Comparison of ENCODE assay signal across 8 cellular contexts in the genomic region with DNA sequence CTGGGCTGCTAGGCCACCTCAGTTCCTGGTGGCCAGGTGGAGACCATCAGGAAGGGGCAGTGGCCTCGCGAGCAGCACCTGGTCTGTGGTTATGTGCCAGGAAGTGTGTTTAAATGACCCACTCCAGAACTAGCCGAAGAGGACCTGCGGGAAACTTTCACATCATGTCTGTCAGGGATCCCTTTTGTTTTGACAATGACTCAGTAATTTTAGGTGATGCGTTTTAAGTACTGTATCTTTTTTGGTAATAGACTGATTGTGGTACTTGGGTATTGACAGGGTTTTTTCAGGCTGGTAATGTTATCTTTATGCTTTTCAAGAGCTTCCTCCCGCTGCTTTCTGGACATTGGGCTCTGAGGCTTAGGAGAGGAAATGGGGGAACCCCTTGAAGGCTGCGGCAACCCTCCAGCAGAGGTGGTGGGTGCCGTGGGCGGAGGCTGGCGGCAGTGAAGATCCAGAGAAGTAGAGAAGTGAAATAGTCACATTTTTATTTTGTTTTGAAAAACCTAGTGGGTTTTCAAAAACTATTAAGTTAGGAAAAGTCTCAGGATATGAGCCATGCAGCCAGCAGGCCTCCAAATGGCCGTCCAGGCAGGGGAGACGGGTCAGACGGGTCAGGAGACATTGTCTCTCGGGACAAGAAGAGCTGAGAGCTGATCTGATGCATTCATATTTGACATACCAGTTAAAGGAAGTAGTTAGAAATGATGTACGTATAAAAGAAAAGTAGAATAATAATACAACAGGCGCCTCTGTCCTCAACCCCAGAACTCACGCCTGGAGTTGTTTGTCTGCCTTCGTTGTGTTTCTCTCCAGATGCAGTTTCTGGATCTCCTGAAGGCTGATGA. TPM values are rescaled to one million over a fixed set of nuclear protein-coding genes. Genes with fewer than 3 reads are reported as not detected.
DNase-seq lines count a peak whose midpoint lies in the region; ATAC-seq and TF ChIP-seq lines count a peak whose summit lies in the region.
"Had no signal": no experiment of that assay in that cellular context is flagged by ENCODE, and none has a peak within 500 bp of the region (broad histone marks: within the 10 kb centered on the region; RNA-seq: fewer than 3 reads in every experiment).

No MANE protein-coding gene starts in this region.

- H3K4me3 ChIP-seq in upper lobe of right lung: no peak overlapping the region
- H3K4me3 ChIP-seq: pancreas had no signal

- no peaks in the 10 kb centered on the region for H3K27me3 ChIP-seq in upper lobe of right lung
- H3K27me3 ChIP-seq: pancreas had no signal

- H3K36me3 ChIP-seq in upper lobe of right lung: no peaks in the 10 kb centered on the region
- H3K36me3 ChIP-seq: pancreas had no signal

- intact Hi-C loops in upper lobe of right lung (cut with DNase I): no loop called here

- ATAC-seq in GM19035 (IDR thresholded peaks at IDR 0.05; ENCODE audit: unreplicated experiment) (peak; percentile 87), HG02943 (IDR thresholded peaks at IDR 0.05; ENCODE audit: low read depth, unreplicated experiment) (peak; percentile 65), upper lobe of right lung (peak; percentile 65)

- TF ChIP-seq CTCF in upper lobe of right lung (IDR thresholded peaks at IDR 0.05): no peak

- H3K4me1 ChIP-seq in upper lobe of right lung: peaks cover 42% of the 10 kb centered on the region

- no peaks in the 10 kb centered on the region for H3K9me3 ChIP-seq in upper lobe of right lung

- peak overlapping the region; percentile 33 for H3K27ac ChIP-seq in upper lobe of right lung
- H3K27ac ChIP-seq: pancreas had no signal

- DNase-seq in activated CD4-positive, alpha-beta T cell treated with anti-CD3 and anti-CD28 coated beads for 4 hours: peak; percentile 38 to 47
- peak; percentile 63 for DNase-seq in hepatic stellate cell (ENCODE audit: low spot score)
- peak; percentile 70 for DNase-seq in upper lobe of right lung
- DNase-seq in NK-92 treated with Interleukin-12 subunit alpha and Interleukin-12 subunit beta, amount 100 ng/mL, for 24 hours (lab: John Stamatoyannopoulos, UW): no peak
- DNase-seq in putamen (ENCODE audit: low spot score): no peak

RNA-seq across cellular contexts. Expression of gene PPP2R2D, which starts 27.7 kb away (rescaled TPM):
- total RNA-seq in upper lobe of right lung: 28.3 TPM

RNA-seq across cellular contexts. Expression of gene BNIP3, which starts 53.3 kb away (rescaled TPM):
- total RNA-seq in upper lobe of right lung: 38.2 TPM

Comparison
In these comparisons a context has a peak if more than half of its experiments do, and no peak if none do; other contexts are left out.
1. DNase-seq: peak in activated CD4-positive, alpha-beta T cell treated with anti-CD3 and anti-CD28 coated beads for 4 hours (2 of 2), hepatic stellate cell (single experiment) and upper lobe of right lung (single experiment); none in NK-92 treated with Interleukin-12 subunit alpha and Interleukin-12 subunit beta, amount 100 ng/mL, for 24 hours (single experiment) and putamen (single experiment).
2. Peak in every context shown above with its lines, with median percentiles within 50 percentile points of each other: ATAC-seq.